7 cellular contexts compared by ENCODE assay signal in the genomic region with DNA sequence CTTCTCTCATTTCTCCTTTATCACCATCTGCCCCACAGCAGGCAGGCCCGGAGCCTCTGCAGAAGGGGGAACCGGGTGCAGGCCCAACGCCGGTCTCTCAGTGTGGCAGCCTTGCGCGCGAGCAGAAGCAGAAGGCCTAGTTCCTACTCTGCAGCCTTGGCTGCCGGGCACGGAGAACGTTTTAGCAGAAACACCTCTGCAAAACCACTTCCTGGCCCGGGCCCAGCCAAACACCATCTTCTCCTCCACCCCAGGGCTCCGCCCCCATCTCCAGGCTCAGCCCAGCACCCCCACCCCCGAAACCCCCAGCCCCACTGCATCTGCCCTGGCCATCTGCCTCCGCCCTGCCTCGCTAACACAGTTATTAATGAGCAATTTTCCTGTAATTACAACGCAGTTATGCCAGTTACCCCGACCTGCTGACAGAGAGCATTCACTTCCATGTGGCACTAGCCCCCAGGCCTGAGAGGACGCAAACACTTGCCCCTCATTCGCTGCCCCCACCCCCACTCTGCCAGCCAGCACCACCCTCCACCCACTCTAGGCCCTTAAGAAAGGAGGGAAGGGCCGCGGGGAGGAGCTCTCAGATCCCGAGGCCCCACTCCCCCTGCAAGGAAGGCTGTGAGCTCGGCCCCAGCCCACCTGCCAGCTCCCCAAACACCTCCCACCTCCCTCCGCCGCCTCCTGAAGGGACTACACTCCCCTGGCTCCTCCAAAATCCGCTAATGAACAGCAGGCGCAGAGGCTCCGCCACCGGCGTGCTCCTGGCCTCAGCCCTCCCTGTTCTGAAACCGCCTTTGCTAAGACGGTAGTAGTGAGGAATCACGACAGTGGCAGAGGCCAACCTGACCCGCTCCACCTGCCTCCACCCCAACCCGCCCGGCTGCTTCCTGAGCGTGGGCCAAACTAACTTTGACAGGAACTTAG. TPM values are rescaled to one million over a fixed set of nuclear protein-coding genes. Genes with fewer than 3 reads are reported as not detected.
DNase-seq lines count a peak whose midpoint lies in the region; ATAC-seq and TF ChIP-seq lines count a peak whose summit lies in the region.

No MANE protein-coding gene starts in this region.

- H3K27me3 Mint-ChIP-seq in IgD-negative memory B cell (no peaks in the 10 kb centered on the region), neural progenitor cell (ENCODE audit: insufficient read depth, low read depth) (peaks cover 23% of the 10 kb centered on the region)

- DNase-seq in activated CD4-positive, alpha-beta T cell treated with anti-CD3 and anti-CD28 coated beads for 24 hours (ENCODE audit: low read depth in 2 of 2): peak; percentile 70 to 76
- peak; percentile 63 for DNase-seq in effector CD4-positive, alpha-beta T cell
- peak; percentile 69 for DNase-seq in neural progenitor cell (ENCODE audit: low spot score)
- peak; percentile 22 to 23 for DNase-seq in thyroid gland
- no peak for DNase-seq in NCI-H2107 treated with DMSO at 0.1 percent for 48 hours (lab: John Stamatoyannopoulos, UW; ENCODE audit: unreplicated experiment)

- intact Hi-C loops in thyroid gland (cut with DNase I): no loop called here

- H3K4me3 ChIP-seq in neural progenitor cell (peak overlapping the region; percentile 56), thyroid gland (replicated peaks in 1 of 3) (no peak overlapping the region)

- 39 to 54% methylated on average over 34 to 36 of the region's 37 CpGs for WGBS in thyroid gland, 2 donors

- no peaks in the 10 kb centered on the region for H4K20me1 ChIP-seq in neural progenitor cell (ENCODE audit: low read depth)

- H3K36me3 Mint-ChIP-seq in IgD-negative memory B cell: peaks cover 3% of the 10 kb centered on the region
- H3K36me3 Mint-ChIP-seq in neural progenitor cell: no peaks in the 10 kb centered on the region

- peaks cover 17% of the 10 kb centered on the region for H3F3A ChIP-seq in neural progenitor cell (ENCODE audit: low read depth)

- H3K27ac ChIP-seq in neural progenitor cell: peak overlapping the region; percentile 71
- H3K27ac ChIP-seq in thyroid gland: peak overlapping the region in 1 of 3 donors; percentile 20

- peak; percentile 48 for ATAC-seq in GM18907 (IDR thresholded peaks at IDR 0.05; ENCODE audit: unreplicated experiment)

- H2AFZ ChIP-seq in neural progenitor cell (replicated peaks): peak overlapping the region; percentile 96

- H3K27me3 ChIP-seq in neural progenitor cell (peaks cover 51% of the 10 kb centered on the region), thyroid gland (no peaks in the 10 kb centered on the region)

- no peak for TF ChIP-seq POLR2A in thyroid gland (IDR thresholded peaks at IDR 0.05)

- TF ChIP-seq CTCF in neural progenitor cell (IDR thresholded peaks at IDR 0.05): no peak
- TF ChIP-seq CTCF in thyroid gland (IDR thresholded peaks at IDR 0.05): no peak

- peak overlapping the region; percentile 97 to 100 (median 99) for H3K27ac Mint-ChIP-seq in IgD-negative memory B cell
- H3K27ac Mint-ChIP-seq in neural progenitor cell: peak overlapping the region; percentile 78

- H3K79me2 ChIP-seq in neural progenitor cell (ENCODE audit: low read depth): no peaks in the 10 kb centered on the region

- H3K4me1 Mint-ChIP-seq in IgD-negative memory B cell (peaks cover 32 to 39% (median 33%) of the 10 kb centered on the region in 3 donors), neural progenitor cell (peaks cover 33% of the 10 kb centered on the region)

- H3K4me1 ChIP-seq in neural progenitor cell (peaks cover 10% of the 10 kb centered on the region), thyroid gland (no peaks in the 10 kb centered on the region)

- H3K4me3 Mint-ChIP-seq in IgD-negative memory B cell (peak overlapping the region; percentile 76 to 93 (median 91)), neural progenitor cell (peak overlapping the region; percentile 72)

- H3K9me3 Mint-ChIP-seq in IgD-negative memory B cell (no peaks in the 10 kb centered on the region), neural progenitor cell (peaks cover 11% of the 10 kb centered on the region)

- H3K36me3 ChIP-seq in neural progenitor cell: no peaks in the 10 kb centered on the region
- no peaks in the 10 kb centered on the region for H3K36me3 ChIP-seq in thyroid gland

- peak overlapping the region; percentile 84 for H3K4me2 ChIP-seq in neural progenitor cell

- peak overlapping the region; percentile 22 for H3K9ac ChIP-seq in neural progenitor cell

- H3K9me3 ChIP-seq in neural progenitor cell (ENCODE audit: low read depth) (no peaks in the 10 kb centered on the region), thyroid gland (no peaks in the 10 kb centered on the region)

RNA-seq across cellular contexts. Expression of gene FBRSL1, which starts 44.7 kb away (rescaled TPM):
- 6.8 TPM for polyA plus RNA-seq in IgD-negative memory B cell
- 7.4 and 30.6 TPM in 2 replicates for total RNA-seq in neural progenitor cell (ENCODE audit: low replicate concordance)
- total RNA-seq in thyroid gland: 10 to 100 TPM in 2 of 4 donors, 1 to 10 TPM in 2; 9.2 to 19.7 (median 12.0) TPM
